In genomic region chr12:21971344-21971743, GRCh38 we compare ENCODE assay signal across 19 cellular contexts. TPM values are rescaled to one million over a fixed set of nuclear protein-coding genes. Genes with fewer than 3 reads are reported as not detected.
"Had no signal": no experiment of that assay in that cellular context is flagged by ENCODE, and none has a peak within 500 bp of the region (broad histone marks: within the 10 kb centered on the region; RNA-seq: fewer than 3 reads in every experiment).

No MANE protein-coding gene starts in this region.

- H3K27me3 ChIP-seq: gastroesophageal sphincter, heart left ventricle, neutrophil, sigmoid colon, upper lobe of right lung had no signal

- H3K4me3 ChIP-seq: gastroesophageal sphincter, heart left ventricle, mucosa of descending colon, sigmoid colon, thoracic aorta, upper lobe of right lung had no signal

- H3K27ac ChIP-seq: gastroesophageal sphincter, neutrophil, sigmoid colon, thoracic aorta, upper lobe of right lung had no signal

- H3K9me3 ChIP-seq: gastroesophageal sphincter, mucosa of descending colon, neutrophil, sigmoid colon, thoracic aorta, upper lobe of right lung had no signal

- H3K4me1 ChIP-seq: gastroesophageal sphincter, heart left ventricle, sigmoid colon, upper lobe of right lung had no signal

- DNase-seq: activated CD8-positive, alpha-beta memory T cell treated with anti-CD3 and anti-CD28 coated beads for 24 hours; activated CD8-positive, alpha-beta memory T cell treated with anti-CD3 and anti-CD28 coated beads, Interleukin-2, amount 50 U/mL, for 48 hours; activated effector memory CD4-positive, alpha-beta T cell treated with anti-CD3 and anti-CD28 coated beads, Interleukin-2, amount 50 U/mL, for 16 hours; activated naive CD4-positive, alpha-beta T cell treated with anti-CD3 and anti-CD28 coated beads, Interleukin-2, amount 50 U/mL, for 16 hours; activated T-cell treated with anti-CD3 and anti-CD28 coated beads, Interleukin-2, amount 50 U/mL, for 48 hours; aorta; cortex of kidney; heart left ventricle; left ventricle myocardium superior; mucosa of descending colon; naive B cell; sigmoid colon; stimulated activated CD4-positive, alpha-beta T cell treated with anti-CD3 and anti-CD28 coated beads, Interleukin-4, amount 100 ng/mL, for 24 hours; T1000; upper lobe of right lung had no signal

- H3K36me3 ChIP-seq: gastroesophageal sphincter, heart left ventricle, neutrophil, sigmoid colon, thoracic aorta, upper lobe of right lung had no signal

RNA-seq across cellular contexts. Expression of gene ABCC9, which starts 30.1 kb away (rescaled TPM):
- total RNA-seq: T-helper 1 cell treated with Interleukin-12 subunit alpha and Interleukin-12 subunit beta and Interleukin-4 antibody, amounts not matched to agents 30 ng/mL and 1 ng/mL, for 36 hours had no signal
